In genomic region chr17:3892095-3892998, GRCh38 we compare ENCODE assay signal across 8 cellular contexts. TPM values are rescaled to one million over a fixed set of nuclear protein-coding genes. Genes with fewer than 3 reads are reported as not detected.
DNase-seq lines count a peak whose midpoint lies in the region; ATAC-seq and TF ChIP-seq lines count a peak whose summit lies in the region.

No MANE protein-coding gene starts in this region.

- H3K4me1 ChIP-seq in neuronal stem cell (ENCODE audit: control insufficient read depth in 2 of 2, insufficient read depth in 1 of 2, low read depth in 1 of 2, low read length in 2 of 2) = peaks cover 12 to 23% of the 10 kb centered on the region in 2 donors

- H2BK12ac ChIP-seq in neuronal stem cell (ENCODE audit: low read length) = peak overlapping the region; percentile 14

- POLR2A ChIA-PET in RWPE1 (lab: Yijun Ruan, JAX; ENCODE audit: low non-redundant PET) = interaction anchor here (1.0 kb wide), 1 partner anchor 225 kb away, joined by 3 read pairs; no protein-coding TSS in a partner anchor

- H4K8ac ChIP-seq in neuronal stem cell (ENCODE audit: low read depth, low read length) = no peak overlapping the region

- H3K14ac ChIP-seq in neuronal stem cell (ENCODE audit: low read length) = peak overlapping the region; percentile 49

- H3K23ac ChIP-seq in neuronal stem cell (ENCODE audit: low read depth, low read length, poor library complexity) = peak overlapping the region; percentile 78

- H4K91ac ChIP-seq in neuronal stem cell (ENCODE audit: low read depth, low read length, poor library complexity) = no peak overlapping the region

- peak overlapping the region; percentile 98 for H3K4me2 ChIP-seq in neuronal stem cell (ENCODE audit: insufficient read depth, low read length, poor library complexity, severe bottlenecking)

- no peaks in the 10 kb centered on the region for H3K9me3 ChIP-seq in neuronal stem cell (replicated peaks in 1 of 2; ENCODE audit: control insufficient read depth in 2 of 2, insufficient read depth in 1 of 2, low read depth in 1 of 2, low read length in 2 of 2)

- peak overlapping the region; percentile 92 for H3K9ac ChIP-seq in neuronal stem cell (ENCODE audit: low read depth, low read length, poor library complexity)

- H3K36me3 ChIP-seq in neuronal stem cell (replicated peaks in 1 of 2; ENCODE audit: control insufficient read depth in 2 of 2, insufficient read depth in 2 of 2, low read length in 2 of 2) = no peaks in the 10 kb centered on the region

- H3K79me1 ChIP-seq in neuronal stem cell (ENCODE audit: low read depth, low read length) = peaks cover under 1% of the 10 kb centered on the region

- DNase-seq in NK-92 (lab: John Stamatoyannopoulos, UW; ENCODE audit: unreplicated experiment) (peak; percentile 22), RWPE1 (ENCODE audit: low spot score) (peak; percentile 31), activated gamma-delta T cell (lab: John Stamatoyannopoulos, UW) (peak; percentile 75), foreskin melanocyte (peak; percentile 68), neuronal stem cell (ENCODE audit: low spot score) (peak; percentile 57), substantia nigra (lab: John Stamatoyannopoulos, UW) (peak in 30 of 49 donors; percentile 15 to 85 (median 44))
- DNase-seq in NK-92 treated with Interleukin-12 subunit alpha and Interleukin-12 subunit beta, amount 100 ng/mL, for 24 hours (lab: John Stamatoyannopoulos, UW) = no peak

- no CpG with 5 or more reads among the region's 96 CpGs for WGBS in neuronal stem cell (ENCODE audit: extremely low coverage in 2 of 2, insufficient read length in 2 of 2, insufficient replicate concordance in 1 of 2), 2 donors

- peak overlapping the region; percentile 7 for H2AK5ac ChIP-seq in neuronal stem cell (ENCODE audit: low read depth, low read length)

- H3K27ac ChIP-seq in RWPE1 (peak overlapping the region; percentile 96), neuronal stem cell (replicated peaks; ENCODE audit: low read length) (no peak overlapping the region), substantia nigra (ENCODE audit: low read depth, low read length, poor library complexity, severe bottlenecking) (peak overlapping the region; percentile 21)

- peak overlapping the region; percentile 52 to 89 for H3K4me3 ChIP-seq in neuronal stem cell (ENCODE audit: low read length in 2 of 2)

- no peak overlapping the region for H3K4ac ChIP-seq in neuronal stem cell (ENCODE audit: low read length)

- H2AFZ ChIP-seq in neuronal stem cell (ENCODE audit: low read length) = peak overlapping the region; percentile 93

- peak overlapping the region; percentile 43 for H2BK5ac ChIP-seq in neuronal stem cell (ENCODE audit: low read length)

- H2BK120ac ChIP-seq in neuronal stem cell (ENCODE audit: low read depth, low read length) = no peak overlapping the region

- peaks cover 0 to 48% (median 3%) of the 10 kb centered on the region in 3 experiments for H3K27me3 ChIP-seq in neuronal stem cell (ENCODE audit: control insufficient read depth in 3 of 3, insufficient read depth in 3 of 3, low read depth in 1 of 3, low read length in 3 of 3)

- H2BK15ac ChIP-seq in neuronal stem cell (ENCODE audit: low read length) = no peak overlapping the region

- CTCF ChIA-PET in RWPE1 (lab: Yijun Ruan, JAX) = interaction anchor here (0.6 to 1.0 kb wide), 2 partner anchors 21 to 201 kb away, joined by 3 to 4 read pairs; no protein-coding TSS in a partner anchor

- peak overlapping the region; percentile 97 for H3K18ac ChIP-seq in neuronal stem cell (ENCODE audit: low read length)

- no peak for TF ChIP-seq CTCF in RWPE1 (conservative IDR thresholded peaks at IDR 0.05; ENCODE audit: low read depth)

- ATAC-seq in HG03196 (IDR thresholded peaks at IDR 0.05; ENCODE audit: unreplicated experiment) = peak; percentile 10

RNA-seq across cellular contexts. Expression of gene CAMKK1, which starts 0.5 kb away (rescaled TPM):
- 4.8 TPM for polyA plus RNA-seq in neuronal stem cell (2013, experiment 1 of 2)
- polyA plus RNA-seq in neuronal stem cell (2013, experiment 2 of 2) = 5.0 TPM

RNA-seq across cellular contexts. Expression of gene P2RX1, which starts 23.9 kb away (rescaled TPM):
- polyA plus RNA-seq in neuronal stem cell (2013, experiment 1 of 2) = not detected
- not detected for polyA plus RNA-seq in neuronal stem cell (2013, experiment 2 of 2)

RNA-seq across cellular contexts. Expression of gene NCBP3, which starts 46.3 kb away (rescaled TPM):
- 32.2 TPM for polyA plus RNA-seq in neuronal stem cell (2013, experiment 1 of 2)
- polyA plus RNA-seq in neuronal stem cell (2013, experiment 2 of 2) = 31.9 TPM
